ENCODE assay signal across 25 cellular contexts in genomic region chr1:167968569-167968968, GRCh38. TPM values are rescaled to one million over a fixed set of nuclear protein-coding genes. Genes with fewer than 3 reads are reported as not detected.
A peak's percentile ranks its signal among the peaks of the same experiment; 100 is the strongest.
DNase-seq lines count a peak whose midpoint lies in the region; ATAC-seq and TF ChIP-seq lines count a peak whose summit lies in the region.
"Had no signal": no experiment of that assay in that cellular context is flagged by ENCODE, and none has a peak within 500 bp of the region (broad histone marks: within the 10 kb centered on the region; RNA-seq: fewer than 3 reads in every experiment).

No MANE protein-coding gene starts in this region.

- H3K9me3 Mint-ChIP-seq in Caco-2 (ENCODE audit: unreplicated experiment) = no peaks in the 10 kb centered on the region
- H3K9me3 Mint-ChIP-seq: CD14-positive monocyte; CD4-positive, alpha-beta T cell; GM23338; H9 had no signal

- H3K4me2 ChIP-seq in IMR-90 (ENCODE audit: low read depth, low read length) = no peak overlapping the region
- H3K4me2 ChIP-seq: A549; BLaER1 treated with 17β-estradiol and CSF1 and Interleukin-3, amounts not matched to agents 10 nM and 100 nM; GM23338 had no signal

- peaks cover 22% of the 10 kb centered on the region for H3K4me1 Mint-ChIP-seq in Caco-2 (ENCODE audit: low read depth, unreplicated experiment)
- H3K4me1 Mint-ChIP-seq: CD14-positive monocyte had no signal

- TF ChIP-seq CTCF in IMR-90 (conservative IDR thresholded peaks at IDR 0.05; ENCODE audit: low read depth, low read length) (no peak), Caco-2 (IDR thresholded peaks at IDR 0.05; ENCODE audit: insufficient read depth in 1 of 2, low read depth in 1 of 2, low read length in 1 of 2, severe bottlenecking in 1 of 2, unreplicated experiment in 1 of 2) (no peak), upper lobe of right lung (IDR thresholded peaks at IDR 0.05) (no peak)

- dilution Hi-C loops in IMR-90 (cut with HindIII; ENCODE audit: low sequenced_read_pairs, unreplicated experiment) = no loop called here

- no peaks in the 10 kb centered on the region for H3K9me1 ChIP-seq in IMR-90 (ENCODE audit: insufficient read depth, low read length)

- TF ChIP-seq POLR2A in IMR-90 (IDR thresholded peaks at IDR 0.05; ENCODE audit: low read depth, low read length) = no peak

- H3K14ac ChIP-seq in IMR-90 (replicated peaks; ENCODE audit: low read depth, low read length) = no peak overlapping the region

- H4K20me1 ChIP-seq in IMR-90 (ENCODE audit: insufficient read depth, low read length) = peaks cover 10% of the 10 kb centered on the region; the same call in 1 of the 2 replicates

- POLR2A ChIA-PET in IMR-90 (lab: Charles Lee; ENCODE audit: unreplicated experiment) (no interaction called here), Caco-2 (lab: Charles Lee) (no interaction called here)

- H4K8ac ChIP-seq in IMR-90 (ENCODE audit: low read depth in 2 of 2, low read length in 2 of 2) = no peak overlapping the region

- H3K56ac ChIP-seq in IMR-90 (ENCODE audit: extremely low read depth, insufficient read depth, low read length) = no peak overlapping the region

- H2BK120ac ChIP-seq in IMR-90 (ENCODE audit: low read depth, low read length) = no peak overlapping the region

- no peak overlapping the region for H3K27ac ChIP-seq in IMR-90 (ENCODE audit: insufficient read depth, low read length)
- peak overlapping the region; percentile 17 for H3K27ac ChIP-seq in subcutaneous abdominal adipose tissue (ENCODE audit: low read depth, low read length)
- H3K27ac ChIP-seq in upper lobe of right lung = no peak overlapping the region
- H3K27ac ChIP-seq: A549; BLaER1 treated with 17β-estradiol and CSF1 and Interleukin-3, amounts not matched to agents 10 nM and 100 nM had no signal

- H2AK5ac ChIP-seq in IMR-90 (ENCODE audit: low read depth, low read length) = no peak overlapping the region

- H2BK5ac ChIP-seq in IMR-90 (ENCODE audit: low read depth, low read length, poor library complexity, severe bottlenecking) = no peak overlapping the region

- no peak overlapping the region for H3K4me3 ChIP-seq in IMR-90 (ENCODE audit: insufficient read depth, low read depth, low read length)
- no peak overlapping the region for H3K4me3 ChIP-seq in subcutaneous abdominal adipose tissue (ENCODE audit: low read depth in 1 of 5, low read length in 5 of 5)
- H3K4me3 ChIP-seq in Caco-2 (ENCODE audit: low read depth, low read length) = no peak overlapping the region
- H3K4me3 ChIP-seq in upper lobe of right lung = no peak overlapping the region
- H3K4me3 ChIP-seq: A549; BLaER1 treated with 17β-estradiol and CSF1 and Interleukin-3, amounts not matched to agents 10 nM and 100 nM; GM23338 had no signal

- ATAC-seq in Right ventricle myocardium superior (ENCODE audit: poor library complexity) (peak; percentile 32), left cardiac atrium (no peak), IMR-90 (ENCODE audit: low read depth) (no peak), left lobe of liver (peak; percentile 70), upper lobe of right lung (no peak)
- ATAC-seq: A549, GM23338, HCT116 had no signal

- H3K27me3 ChIP-seq in IMR-90 (ENCODE audit: control insufficient read depth, insufficient read depth, low read length) (no peaks in the 10 kb centered on the region), subcutaneous abdominal adipose tissue (ENCODE audit: control insufficient read depth in 5 of 5, insufficient read depth in 4 of 5, low read length in 5 of 5) (no peaks in the 10 kb centered on the region), Caco-2 (replicated peaks; ENCODE audit: control insufficient read depth, insufficient read depth, low read length) (no peaks in the 10 kb centered on the region), upper lobe of right lung (no peaks in the 10 kb centered on the region)
- H3K27me3 ChIP-seq: BE2C; BLaER1 treated with 17β-estradiol and CSF1 and Interleukin-3, amounts not matched to agents 10 nM and 100 nM had no signal

- no peak overlapping the region for H3K4ac ChIP-seq in IMR-90 (ENCODE audit: low read depth, low read length)

- H3K27me3 Mint-ChIP-seq in Caco-2 (ENCODE audit: insufficient read depth, unreplicated experiment) = no peaks in the 10 kb centered on the region
- H3K27me3 Mint-ChIP-seq: CD4-positive, alpha-beta T cell; CD8-positive, alpha-beta memory T cell had no signal

- H4K91ac ChIP-seq in IMR-90 (ENCODE audit: insufficient read depth, low read depth, low read length) = no peak overlapping the region

- no peak for TF ChIP-seq RAD21 in IMR-90 (IDR thresholded peaks at IDR 0.05; ENCODE audit: low read length)

- H3K4me3 Mint-ChIP-seq in Caco-2 (ENCODE audit: unreplicated experiment) = no peak overlapping the region
- H3K4me3 Mint-ChIP-seq: CD14-positive monocyte; CD4-positive, alpha-beta T cell; CD8-positive, alpha-beta memory T cell; GM23338; H9 had no signal

- H2AFZ ChIP-seq in IMR-90 (replicated peaks; ENCODE audit: low read length, poor library complexity) = no peak overlapping the region
- H2AFZ ChIP-seq: GM23338 had no signal

- no peak overlapping the region for H3K23ac ChIP-seq in IMR-90 (ENCODE audit: low read depth, low read length)

- H3K36me3 Mint-ChIP-seq in Caco-2 (ENCODE audit: insufficient read depth, unreplicated experiment) = peaks cover 20% of the 10 kb centered on the region

- H3K27ac Mint-ChIP-seq in Caco-2 (ENCODE audit: unreplicated experiment) = no peak overlapping the region
- H3K27ac Mint-ChIP-seq: CD4-positive, alpha-beta T cell; GM23338; H9 had no signal

- H2AK9ac ChIP-seq in IMR-90 (replicated peaks; ENCODE audit: low read depth, low read length, poor library complexity) = no peak overlapping the region

- H3K9ac ChIP-seq in IMR-90 (ENCODE audit: low read depth, low read length) (no peak overlapping the region), subcutaneous abdominal adipose tissue (ENCODE audit: low read length in 5 of 5) (no peak overlapping the region)
- H3K9ac ChIP-seq: BLaER1 treated with 17β-estradiol and CSF1 and Interleukin-3, amounts not matched to agents 10 nM and 100 nM had no signal

- H3K9me3 ChIP-seq in IMR-90 (ENCODE audit: control insufficient read depth, insufficient read depth, low read length) (no peaks in the 10 kb centered on the region), subcutaneous abdominal adipose tissue (ENCODE audit: control insufficient read depth in 5 of 5, low read length in 5 of 5) (no peaks in the 10 kb centered on the region), Caco-2 (no peaks in the 10 kb centered on the region), upper lobe of right lung (no peaks in the 10 kb centered on the region)
- H3K9me3 ChIP-seq: A549, BE2C had no signal

- DNase-seq in Right ventricle myocardium superior (no peak), left cardiac atrium (no peak), IMR-90 (no peak), left lobe of liver (ENCODE audit: low spot score) (no peak), Caco-2 (no peak), upper lobe of right lung (no peak)
- DNase-seq: 8988T; ACHN; AML-193; BE2C; Calu3; CD4-positive, alpha-beta T cell; CD8-positive, alpha-beta memory T cell; DMS53; DMS79 treated with DMSO at 0.1 percent for 48 hours; GF-D8; H9 had no signal

- TSS peak; percentile 27 for BruUV-seq in IMR-90 (replicated peaks; lab: Mats Ljungman, UMichigan)
- no TSS peak for BruUV-seq in Caco-2 (replicated peaks; lab: Mats Ljungman, UMichigan)

- no peak overlapping the region for H2BK20ac ChIP-seq in IMR-90 (ENCODE audit: low read depth, low read length)

- peaks cover 21 to 41% of the 10 kb centered on the region in 2 experiments; a peak in 3 of 4 replicates for H3K79me1 ChIP-seq in IMR-90 (ENCODE audit: low read depth in 1 of 2, low read length in 2 of 2)

- peaks cover 7% of the 10 kb centered on the region for H3K36me3 ChIP-seq in IMR-90 (ENCODE audit: control insufficient read depth, insufficient read depth, low read length)
- H3K36me3 ChIP-seq in subcutaneous abdominal adipose tissue (ENCODE audit: control insufficient read depth in 5 of 5, insufficient read depth in 5 of 5, low read length in 5 of 5) = peaks cover 0 to 10% (median 6%) of the 10 kb centered on the region in 5 donors
- no peaks in the 10 kb centered on the region; the same call in 1 of the 2 replicates for H3K36me3 ChIP-seq in Caco-2 (ENCODE audit: control insufficient read depth, insufficient read depth, low read length)
- peaks cover 11% of the 10 kb centered on the region for H3K36me3 ChIP-seq in upper lobe of right lung

- intact Hi-C loops in Right ventricle myocardium superior (cut with DNase I) (no loop called here), left cardiac atrium (cut with DNase I) (no loop called here), IMR-90 (cut with micrococcal nuclease) (no loop called here), Caco-2 (cut with micrococcal nuclease; ENCODE audit: unreplicated experiment) (no loop called here), upper lobe of right lung (cut with DNase I) (no loop called here)

- H2BK15ac ChIP-seq in IMR-90 (ENCODE audit: low read depth, low read length) = no peak overlapping the region

- H3K18ac ChIP-seq in IMR-90 (ENCODE audit: low read depth, low read length) = no peak overlapping the region

- no peak overlapping the region for H4K5ac ChIP-seq in IMR-90 (ENCODE audit: low read depth, low read length)

- in situ Hi-C loops in IMR-90 (cut with MboI; ENCODE audit: low sequenced_read_pairs) = no loop called here

- CTCF ChIA-PET in IMR-90 (lab: Yijun Ruan, JAX) = no interaction called here
- CTCF ChIA-PET in Caco-2 (lab: Charles Lee) = no interaction called here

- H3K4me1 ChIP-seq in IMR-90 (ENCODE audit: control insufficient read depth, insufficient read depth, low read length) (no peaks in the 10 kb centered on the region), subcutaneous abdominal adipose tissue (ENCODE audit: control insufficient read depth in 5 of 5, insufficient read depth in 5 of 5, low read length in 5 of 5) (peaks cover 0 to 8% (median 4%) of the 10 kb centered on the region in 5 donors), Caco-2 (peaks cover 18% of the 10 kb centered on the region), upper lobe of right lung (no peaks in the 10 kb centered on the region)
- H3K4me1 ChIP-seq: BE2C had no signal

- 75% methylated on average over 1 of the region's 3 CpGs; no CpG with 5 or more reads in 1 of the 2 experiments for WGBS in IMR-90 (ENCODE audit: extremely low coverage in 2 of 2, insufficient read length in 1 of 2), 2 experiments

RNA-seq across cellular contexts. Expression of gene MPC2, which starts 31.7 kb away (rescaled TPM):
- total RNA-seq in Right ventricle myocardium superior (221 TPM), left cardiac atrium (100 to 1,000 TPM; 153 to 172 TPM), IMR-90 (2012; rRNA removed) (35.0 and 56.7 TPM in 2 replicates), left lobe of liver (158 TPM), Caco-2 (2022) (159 and 169 TPM in 2 replicates), upper lobe of right lung (40.5 TPM)
- 40.9 and 42.9 TPM in 2 replicates for polyA plus RNA-seq in IMR-90 (2012; rRNA removed)
- polyA plus RNA-seq in IMR-90 (2012; cell fraction: cytosol; rRNA removed) = 25.6 and 27.4 TPM in 2 replicates
- polyA plus RNA-seq in IMR-90 (2012; cell fraction: nucleus; rRNA removed; ENCODE audit: low replicate concordance) = 7.5 and 13.7 TPM in 2 replicates

RNA-seq across cellular contexts. Expression of gene DCAF6, which starts 32.1 kb away (rescaled TPM):
- total RNA-seq in Right ventricle myocardium superior = 224 TPM
- total RNA-seq in left cardiac atrium = 100 to 1,000 TPM; 129 TPM
- total RNA-seq in IMR-90 (2012; rRNA removed) = 74.7 and 88.7 TPM in 2 replicates
- 50.1 and 60.4 TPM in 2 replicates for polyA plus RNA-seq in IMR-90 (2012; rRNA removed)
- 12.7 and 40.0 TPM in 2 replicates for polyA plus RNA-seq in IMR-90 (2012; cell fraction: cytosol; rRNA removed)
- polyA plus RNA-seq in IMR-90 (2012; cell fraction: nucleus; rRNA removed; ENCODE audit: low replicate concordance) = 6.0 and 46.7 TPM in 2 replicates
- 49.0 TPM for total RNA-seq in left lobe of liver
- 41.9 and 53.0 TPM in 2 replicates for total RNA-seq in Caco-2 (2022)
- total RNA-seq in upper lobe of right lung = 49.9 TPM

RNA-seq across cellular contexts. Expression of gene ADCY10, which starts 54.6 kb away (rescaled TPM):
- 0.05 TPM for total RNA-seq in Right ventricle myocardium superior
- total RNA-seq in left cardiac atrium = under 1 TPM; 0.06 to 0.21 TPM
- under 0.01 TPM in 2 replicates for total RNA-seq in IMR-90 (2012; rRNA removed)
- 0.03 and 0.19 TPM in 2 replicates for polyA plus RNA-seq in IMR-90 (2012; rRNA removed)
- 0.03 TPM in 1 of 2 replicates, not detected in the other for polyA plus RNA-seq in IMR-90 (2012; cell fraction: cytosol; rRNA removed)
- 0.07 and 0.21 TPM in 2 replicates for polyA plus RNA-seq in IMR-90 (2012; cell fraction: nucleus; rRNA removed; ENCODE audit: low replicate concordance)
- 5.5 TPM for total RNA-seq in left lobe of liver
- 1.3 and 1.7 TPM in 2 replicates for total RNA-seq in Caco-2 (2022)
- 0.29 TPM for total RNA-seq in upper lobe of right lung
- total RNA-seq: Daoy, G401, GM23338 had no signal
- polyA plus RNA-seq: CD14-positive monocyte; CD8-positive, alpha-beta memory T cell; GM23338 had no signal

Comparison
In these comparisons a context has a peak if more than half of its experiments do, and no peak if none do; other contexts are left out.
1. ATAC-seq: peak in Right ventricle myocardium superior (single experiment) and left lobe of liver (single experiment); none in left cardiac atrium (0 of 2), IMR-90 (single experiment) and upper lobe of right lung (single experiment).